Comparison of ENCODE assay signal across 9 cellular contexts in genomic region chr3:143002727-143003126, GRCh38. TPM values are rescaled to one million over a fixed set of nuclear protein-coding genes. Genes with fewer than 3 reads are reported as not detected.
A peak's percentile ranks its signal among the peaks of the same experiment; 100 is the strongest.
DNase-seq lines count a peak whose midpoint lies in the region; ATAC-seq and TF ChIP-seq lines count a peak whose summit lies in the region.
"Had no signal": no experiment of that assay in that cellular context is flagged by ENCODE, and none has a peak within 500 bp of the region (broad histone marks: within the 10 kb centered on the region; RNA-seq: fewer than 3 reads in every experiment).

No MANE protein-coding gene starts in this region.

- peak overlapping the region; percentile 96 for H3K4me3 Mint-ChIP-seq in T-helper 2 cell treated with Interferon-gamma antibody and Interleukin-4, amounts not matched to agents 5 μg/mL and 100 μg/mL, for 36 hours
- peak overlapping the region; percentile 92 for H3K4me3 Mint-ChIP-seq in activated CD8-positive, alpha-beta T cell treated with anti-CD3 and anti-CD28 coated beads for 36 hours

- no peaks in the 10 kb centered on the region for H3K9me3 Mint-ChIP-seq in T-helper 2 cell treated with Interferon-gamma antibody and Interleukin-4, amounts not matched to agents 5 μg/mL and 100 μg/mL, for 36 hours
- H3K9me3 Mint-ChIP-seq in activated CD8-positive, alpha-beta T cell treated with anti-CD3 and anti-CD28 coated beads for 36 hours: no peaks in the 10 kb centered on the region

- peaks cover 2% of the 10 kb centered on the region for H3K27me3 Mint-ChIP-seq in T-helper 2 cell treated with Interferon-gamma antibody and Interleukin-4, amounts not matched to agents 5 μg/mL and 100 μg/mL, for 36 hours (ENCODE audit: low read depth)
- H3K27me3 Mint-ChIP-seq in activated CD8-positive, alpha-beta T cell treated with anti-CD3 and anti-CD28 coated beads for 36 hours: peaks cover 4% of the 10 kb centered on the region

- ATAC-seq in activated CD8-positive, alpha-beta T cell treated with anti-CD3 and anti-CD28 coated beads for 36 hours: no peak
- ATAC-seq in HG03139 (IDR thresholded peaks at IDR 0.05; ENCODE audit: unreplicated experiment) (no peak), HG03469 (IDR thresholded peaks at IDR 0.05; ENCODE audit: unreplicated experiment) (no peak), HG02970 (IDR thresholded peaks at IDR 0.05; ENCODE audit: low FRiP score, unreplicated experiment) (no peak)
- ATAC-seq: body of pancreas had no signal

- intact Hi-C loops in activated CD8-positive, alpha-beta T cell treated with anti-CD3 and anti-CD28 coated beads for 36 hours (cut with micrococcal nuclease): loop anchor here (5.0 kb wide), 2 partner anchors 425 to 555 kb away; partner anchors contain the start of genes ATR and XRN1

- peak overlapping the region; percentile 98 for H3K27ac Mint-ChIP-seq in T-helper 2 cell treated with Interferon-gamma antibody and Interleukin-4, amounts not matched to agents 5 μg/mL and 100 μg/mL, for 36 hours
- H3K27ac Mint-ChIP-seq in activated CD8-positive, alpha-beta T cell treated with anti-CD3 and anti-CD28 coated beads for 36 hours: peak overlapping the region; percentile 100

- H3K36me3 Mint-ChIP-seq in T-helper 2 cell treated with Interferon-gamma antibody and Interleukin-4, amounts not matched to agents 5 μg/mL and 100 μg/mL, for 36 hours (ENCODE audit: low read depth): peaks cover 6% of the 10 kb centered on the region
- H3K36me3 Mint-ChIP-seq in activated CD8-positive, alpha-beta T cell treated with anti-CD3 and anti-CD28 coated beads for 36 hours (ENCODE audit: low read depth): peaks cover 27% of the 10 kb centered on the region

- H3K4me3 ChIP-seq in iPS-18a (ENCODE audit: low read length) (peak overlapping the region; percentile 85), subcutaneous abdominal adipose tissue (ENCODE audit: low read depth in 1 of 5, low read length in 5 of 5) (peak overlapping the region; percentile 90 to 98 (median 94))

- no peak for DNase-seq in T-helper 2 cell treated with Interferon-gamma antibody and Interleukin-4, amounts not matched to agents 5 μg/mL and 100 μg/mL, for 36 hours (ENCODE audit: low spot score)
- no peak for DNase-seq in T-helper 2 cell
- no peak for DNase-seq in activated CD8-positive, alpha-beta T cell treated with anti-CD3 and anti-CD28 coated beads for 36 hours
- DNase-seq: body of pancreas had no signal

- H3K36me3 ChIP-seq in iPS-18a (ENCODE audit: control insufficient read depth, low read depth, low read length) (no peaks in the 10 kb centered on the region), subcutaneous abdominal adipose tissue (ENCODE audit: control insufficient read depth in 5 of 5, insufficient read depth in 5 of 5, low read length in 5 of 5) (no peaks in the 10 kb centered on the region)

- POLR2A ChIA-PET in activated CD8-positive, alpha-beta T cell treated with anti-CD3 and anti-CD28 coated beads for 36 hours (lab: Charles Lee): interaction anchor here (0.7 to 2.6 kb wide), 7 partner anchors 9 to 969 kb away, joined by 3 to 30 read pairs (median 6); partner anchors contain the start of genes ATR and DIPK2A

- peaks cover 30% of the 10 kb centered on the region for H3K4me1 Mint-ChIP-seq in T-helper 2 cell treated with Interferon-gamma antibody and Interleukin-4, amounts not matched to agents 5 μg/mL and 100 μg/mL, for 36 hours (ENCODE audit: low read depth)
- H3K4me1 Mint-ChIP-seq in activated CD8-positive, alpha-beta T cell treated with anti-CD3 and anti-CD28 coated beads for 36 hours (ENCODE audit: low read depth): peaks cover 40% of the 10 kb centered on the region

- CTCF ChIA-PET in activated CD8-positive, alpha-beta T cell treated with anti-CD3 and anti-CD28 coated beads for 36 hours (lab: Charles Lee): interaction anchor here (0.8 to 3.4 kb wide), 9 partner anchors 10 to 426 kb away, joined by 3 to 18 read pairs (median 4); partner anchors contain the start of gene PLS1

- H3K4me1 ChIP-seq in iPS-18a (ENCODE audit: control insufficient read depth, low read depth, low read length): peaks cover 10% of the 10 kb centered on the region
- peaks cover 5 to 38% (median 36%) of the 10 kb centered on the region in 5 donors for H3K4me1 ChIP-seq in subcutaneous abdominal adipose tissue (ENCODE audit: control insufficient read depth in 5 of 5, insufficient read depth in 5 of 5, low read length in 5 of 5)

- H3K9ac ChIP-seq in iPS-18a (ENCODE audit: low read length): peak overlapping the region; percentile 97
- peak overlapping the region; percentile 93 to 99 (median 98) for H3K9ac ChIP-seq in subcutaneous abdominal adipose tissue (ENCODE audit: low read length in 5 of 5)

- H3K27me3 ChIP-seq in iPS-18a (ENCODE audit: control insufficient read depth, insufficient read depth, low read length) (no peaks in the 10 kb centered on the region), subcutaneous abdominal adipose tissue (ENCODE audit: control insufficient read depth in 5 of 5, insufficient read depth in 4 of 5, low read length in 5 of 5) (no peaks in the 10 kb centered on the region)
- H3K27me3 ChIP-seq: body of pancreas had no signal

- H3K9me3 ChIP-seq in iPS-18a (ENCODE audit: control insufficient read depth, low read depth, low read length) (no peaks in the 10 kb centered on the region), subcutaneous abdominal adipose tissue (ENCODE audit: control insufficient read depth in 5 of 5, low read length in 5 of 5) (no peaks in the 10 kb centered on the region)
- H3K9me3 ChIP-seq: body of pancreas had no signal

- H3K27ac ChIP-seq in iPS-18a (ENCODE audit: low read length): peak overlapping the region; percentile 91
- H3K27ac ChIP-seq in subcutaneous abdominal adipose tissue (ENCODE audit: low read depth, low read length): no peak overlapping the region

- no peak for TF ChIP-seq CTCF in activated CD8-positive, alpha-beta T cell treated with anti-CD3 and anti-CD28 coated beads for 36 hours (IDR thresholded peaks at IDR 0.05)

RNA-seq across cellular contexts. Expression of gene U2SURP, which starts 1.4 kb away (rescaled TPM):
- total RNA-seq in activated CD8-positive, alpha-beta T cell treated with anti-CD3 and anti-CD28 coated beads for 36 hours: 100 to 1,000 TPM; 160 to 174 TPM

RNA-seq across cellular contexts. Expression of gene PAQR9, which starts 39.3 kb away (rescaled TPM):
- total RNA-seq in activated CD8-positive, alpha-beta T cell treated with anti-CD3 and anti-CD28 coated beads for 36 hours: not detected
